Comparison of ENCODE assay signal across 8 cellular contexts in the genomic region with DNA sequence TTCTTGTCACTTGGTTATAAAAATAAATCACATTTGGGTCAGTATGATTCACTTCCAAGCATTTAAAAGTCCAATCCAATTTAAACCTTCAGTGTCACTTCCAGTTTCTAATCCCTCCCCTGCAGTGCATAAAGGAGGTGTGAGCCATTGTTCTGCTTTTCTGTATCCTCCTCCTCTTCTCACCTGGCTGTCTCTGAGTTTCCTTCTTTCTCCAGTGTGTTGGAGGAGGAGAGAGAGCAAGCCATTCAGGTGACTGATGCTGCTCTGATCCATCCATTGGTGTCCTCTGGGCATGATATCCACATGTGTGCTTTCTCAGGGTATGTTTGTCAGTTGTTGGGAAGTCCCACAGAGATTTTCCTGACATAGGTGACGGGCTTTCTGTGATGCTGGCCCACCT. TPM values are rescaled to one million over a fixed set of nuclear protein-coding genes. Genes with fewer than 3 reads are reported as not detected.
A peak's percentile ranks its signal among the peaks of the same experiment; 100 is the strongest.
DNase-seq lines count a peak whose midpoint lies in the region; ATAC-seq lines count a peak whose summit lies in the region.

No MANE protein-coding gene starts in this region.

- no peaks in the 10 kb centered on the region for H3K9me3 ChIP-seq in CD4-positive, CD25-positive, alpha-beta regulatory T cell (ENCODE audit: control insufficient read depth in 2 of 2, low read length in 2 of 2)
- H3K9me3 ChIP-seq in HUES48 (ENCODE audit: control insufficient read depth, insufficient read depth, low read length) = peaks cover 3% of the 10 kb centered on the region; the same call in 1 of the 2 replicates
- H3K9me3 ChIP-seq in mesodermal cell (ENCODE audit: control insufficient read depth, low read length) = peaks cover 6% of the 10 kb centered on the region

- H3K9ac ChIP-seq in HUES48 (ENCODE audit: low read depth, low read length) = no peak overlapping the region

- H3K4me3 ChIP-seq in CD4-positive, CD25-positive, alpha-beta regulatory T cell (ENCODE audit: low read depth, low read length) = peak overlapping the region; percentile 84
- H3K4me3 ChIP-seq in HUES48 (ENCODE audit: low read depth, low read length) = peak overlapping the region; percentile 78
- H3K4me3 ChIP-seq in mesodermal cell (ENCODE audit: extremely low read depth, insufficient read depth, low read length, poor library complexity, severe bottlenecking) = peak overlapping the region; percentile 61

- DNase-seq in CD4-positive, CD25-positive, alpha-beta regulatory T cell = peak in 1 of 3 donors; percentile 12
- no peak for DNase-seq in cerebellum (ENCODE audit: low spot score)
- DNase-seq in NCI-H2029 treated with DMSO at 0.1 percent for 48 hours (lab: John Stamatoyannopoulos, UW) = no peak
- no peak for DNase-seq in Kasumi-1 (lab: John Stamatoyannopoulos, UW)

- peak overlapping the region; percentile 79 to 96 (median 94) for H3K4me3 Mint-ChIP-seq in CD4-positive, CD25-positive, alpha-beta regulatory T cell

- H3K36me3 Mint-ChIP-seq in CD4-positive, CD25-positive, alpha-beta regulatory T cell = peaks cover 20% of the 10 kb centered on the region

- H3K4me1 ChIP-seq in CD4-positive, CD25-positive, alpha-beta regulatory T cell (ENCODE audit: control insufficient read depth, insufficient read depth, low read length, poor library complexity, severe bottlenecking) = peaks cover 25% of the 10 kb centered on the region
- H3K4me1 ChIP-seq in HUES48 (ENCODE audit: control insufficient read depth, insufficient read depth, low read length) (peaks cover 17% of the 10 kb centered on the region), mesodermal cell (ENCODE audit: control insufficient read depth, insufficient read depth, low read length, poor library complexity, severe bottlenecking) (no peaks in the 10 kb centered on the region)

- H3K27ac ChIP-seq in CD4-positive, CD25-positive, alpha-beta regulatory T cell (ENCODE audit: insufficient read depth, low read length, poor library complexity, severe bottlenecking) = peak overlapping the region; percentile 99
- H3K27ac ChIP-seq in HUES48 (ENCODE audit: low read depth, low read length) (peak overlapping the region; percentile 98), angular gyrus (ENCODE audit: low read depth, low read length) (peak overlapping the region; percentile 96), mesodermal cell (ENCODE audit: low read depth, low read length, severe bottlenecking) (no peak overlapping the region)

- H3K36me3 ChIP-seq in CD4-positive, CD25-positive, alpha-beta regulatory T cell (ENCODE audit: control insufficient read depth, insufficient read depth, low read length) = peaks cover 5% of the 10 kb centered on the region
- H3K36me3 ChIP-seq in HUES48 (ENCODE audit: control insufficient read depth, insufficient read depth, low read length) (peaks cover 25% of the 10 kb centered on the region), mesodermal cell (ENCODE audit: control insufficient read depth, insufficient read depth, low read length) (peaks cover 36% of the 10 kb centered on the region)

- no peaks in the 10 kb centered on the region for H3K9me3 Mint-ChIP-seq in CD4-positive, CD25-positive, alpha-beta regulatory T cell

- peak overlapping the region; percentile 97 to 100 (median 98) for H3K27ac Mint-ChIP-seq in CD4-positive, CD25-positive, alpha-beta regulatory T cell

- 86 to 88% methylated on average over 1 of the region's 1 CpG for WGBS in mesodermal cell (ENCODE audit: insufficient coverage in 2 of 2), 2 experiments

- no peaks in the 10 kb centered on the region for H3K27me3 Mint-ChIP-seq in CD4-positive, CD25-positive, alpha-beta regulatory T cell

- ATAC-seq in CD4-positive, CD25-positive, alpha-beta regulatory T cell (ENCODE audit: low read depth in 2 of 2) = no peak
- no peak for ATAC-seq in HG03159 (IDR thresholded peaks at IDR 0.05; ENCODE audit: unreplicated experiment)

- peaks cover 16 to 56% (median 37%) of the 10 kb centered on the region in 4 donors for H3K4me1 Mint-ChIP-seq in CD4-positive, CD25-positive, alpha-beta regulatory T cell

- H3K27me3 ChIP-seq in CD4-positive, CD25-positive, alpha-beta regulatory T cell (ENCODE audit: control insufficient read depth, insufficient read depth, low read length) = no peaks in the 10 kb centered on the region
- no peaks in the 10 kb centered on the region for H3K27me3 ChIP-seq in HUES48 (ENCODE audit: control insufficient read depth, insufficient read depth, low read length)

RNA-seq across cellular contexts. Expression of a gene that starts 1.2 kb away (rescaled TPM):
- 12.2 TPM for total RNA-seq in CD4-positive, CD25-positive, alpha-beta regulatory T cell
- polyA plus RNA-seq in CD4-positive, CD25-positive, alpha-beta regulatory T cell = 10 to 100 TPM in 1 of 4 donors, 1 to 10 TPM in 3; 7.7 to 10.4 (median 8.5) TPM
- polyA plus RNA-seq in mesodermal cell (2013, experiment 1 of 2) = 21.9 TPM
- 23.5 TPM for polyA plus RNA-seq in mesodermal cell (2013, experiment 2 of 2)
- 9.9 TPM for total RNA-seq in cerebellum

RNA-seq across cellular contexts. Expression of a gene that starts 37.7 kb away (rescaled TPM):
- 25.8 TPM for total RNA-seq in CD4-positive, CD25-positive, alpha-beta regulatory T cell
- polyA plus RNA-seq in CD4-positive, CD25-positive, alpha-beta regulatory T cell = 10 to 100 TPM; 14.0 to 24.0 (median 17.1) TPM
- 44.1 TPM for polyA plus RNA-seq in mesodermal cell (2013, experiment 1 of 2)
- 49.5 TPM for polyA plus RNA-seq in mesodermal cell (2013, experiment 2 of 2)
- total RNA-seq in cerebellum = 55.3 TPM

RNA-seq across cellular contexts. Expression of a gene that starts 56.1 kb away (rescaled TPM):
- 69.1 TPM for total RNA-seq in CD4-positive, CD25-positive, alpha-beta regulatory T cell
- polyA plus RNA-seq in CD4-positive, CD25-positive, alpha-beta regulatory T cell = 100 to 1,000 TPM in 1 of 4 donors, 10 to 100 TPM in 3; 83.6 to 129 (median 97.8) TPM
- polyA plus RNA-seq in mesodermal cell (2013, experiment 1 of 2) = 50.0 TPM
- 58.7 TPM for polyA plus RNA-seq in mesodermal cell (2013, experiment 2 of 2)
- total RNA-seq in cerebellum = 31.7 TPM
